Comparison of ENCODE assay signal across 9 cellular contexts in the genomic region with DNA sequence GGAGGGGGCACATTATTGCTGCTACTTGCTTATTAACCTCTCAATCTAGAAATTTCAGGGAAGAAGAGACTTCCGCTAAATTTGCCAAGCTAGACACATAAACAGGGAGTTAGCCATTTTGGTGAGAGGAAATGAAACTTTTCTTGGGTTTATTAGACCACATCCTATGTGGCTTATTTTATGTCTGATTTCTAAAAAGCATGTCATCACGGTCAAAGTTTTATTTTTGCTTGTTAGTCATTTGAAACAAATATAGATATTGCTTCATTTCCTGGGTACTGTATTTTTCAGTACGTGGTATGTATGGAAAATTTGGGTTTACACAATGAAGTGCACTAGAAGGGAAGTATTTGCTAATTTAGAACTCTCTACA.
DNase-seq lines count a peak whose midpoint lies in the region; ATAC-seq, FAIRE-seq and TF ChIP-seq lines count a peak whose summit lies in the region.
"Had no signal": no experiment of that assay in that cellular context is flagged by ENCODE, and none has a peak within 500 bp of the region (broad histone marks: within the 10 kb centered on the region; RNA-seq: fewer than 3 reads in every experiment).

No MANE protein-coding gene starts in this region.

- H3F3A ChIP-seq in Loucy (ENCODE audit: low read depth) = no peaks in the 10 kb centered on the region

- H3K4me2 ChIP-seq in Loucy (ENCODE audit: low read depth, low read length, poor library complexity, severe bottlenecking) = peak overlapping the region; percentile 71

- TF ChIP-seq CTCF in Loucy (conservative IDR thresholded peaks at IDR 0.05; ENCODE audit: low read length) = no peak

- peaks cover 25% of the 10 kb centered on the region for H4K20me1 ChIP-seq in Loucy (ENCODE audit: insufficient read depth, low read length, poor library complexity, severe bottlenecking)

- no peaks in the 10 kb centered on the region for H3K9me2 ChIP-seq in Loucy (replicated peaks; ENCODE audit: low read depth, low read length)

- H3K9me3 ChIP-seq in Loucy (ENCODE audit: insufficient read depth, low read depth, low read length) = no peaks in the 10 kb centered on the region

- no peak overlapping the region for H3K9ac ChIP-seq in Loucy (ENCODE audit: low read depth, low read length, poor library complexity, severe bottlenecking)

- no peaks in the 10 kb centered on the region for H3K27me3 ChIP-seq in Loucy (ENCODE audit: insufficient read depth, low read length, poor library complexity, severe bottlenecking)

- peak; percentile 63 for ATAC-seq in GM21360 (IDR thresholded peaks at IDR 0.05; ENCODE audit: unreplicated experiment)
- ATAC-seq in HG03280 (IDR thresholded peaks at IDR 0.05; ENCODE audit: unreplicated experiment) = no peak

- peak; percentile 37 for FAIRE-seq in endometrium (lab: Jason Lieb, UNC)
- FAIRE-seq: islet of Langerhans had no signal

- no peaks in the 10 kb centered on the region for H3K36me3 ChIP-seq in Loucy (ENCODE audit: insufficient read depth, low read length)

- peaks cover 17% of the 10 kb centered on the region for H3K4me1 ChIP-seq in Loucy (ENCODE audit: insufficient read depth, low read length, poor library complexity, severe bottlenecking)

- no peak overlapping the region for H2AFZ ChIP-seq in Loucy (ENCODE audit: low read length)

- DNase-seq in A172 (ENCODE audit: low spot score) = peak; percentile 54
- DNase-seq in NCI-H226 = no peak
- DNase-seq in activated CD4-positive, alpha-beta T cell treated with anti-CD3 and anti-CD28 coated beads, Interleukin-2, amount 50 U/mL, for 48 hours = no peak
- DNase-seq in dedifferentiated amniotic fluid mesenchymal stem cell (ENCODE audit: extremely low spot score) = no peak

- peak overlapping the region; percentile 43 for H3K4me3 ChIP-seq in Loucy (ENCODE audit: low read length, poor library complexity, severe bottlenecking)

- no peaks in the 10 kb centered on the region for H3K79me2 ChIP-seq in Loucy (ENCODE audit: insufficient read depth, low read length)
